In genomic region chr1:156682166-156682890, GRCh38 we compare ENCODE assay signal across 1 cellular context.
TF ChIP-seq lines count a peak whose summit lies in the region.

No MANE protein-coding gene starts in this region.

TF ChIP-seq in H1, 55 proteins besides CTCF, POLR2A, EP300 and RAD21:
- TF ChIP-seq TBP (IDR thresholded peaks at IDR 0.05; ENCODE audit: low read depth, low read length) (peak; percentile 93), MAX (IDR thresholded peaks at IDR 0.05) (no peak), GABPA (IDR thresholded peaks at IDR 0.05; ENCODE audit: borderline replicate concordance, insufficient read depth, low read length) (peak; percentile 27; the same call in 1 of the 2 replicates), CBX5 (IDR thresholded peaks at IDR 0.05; ENCODE audit: low read depth, low read length) (no peak)
TF ChIP-seq in H1: peak in this region for 2.
